In the genomic region with DNA sequence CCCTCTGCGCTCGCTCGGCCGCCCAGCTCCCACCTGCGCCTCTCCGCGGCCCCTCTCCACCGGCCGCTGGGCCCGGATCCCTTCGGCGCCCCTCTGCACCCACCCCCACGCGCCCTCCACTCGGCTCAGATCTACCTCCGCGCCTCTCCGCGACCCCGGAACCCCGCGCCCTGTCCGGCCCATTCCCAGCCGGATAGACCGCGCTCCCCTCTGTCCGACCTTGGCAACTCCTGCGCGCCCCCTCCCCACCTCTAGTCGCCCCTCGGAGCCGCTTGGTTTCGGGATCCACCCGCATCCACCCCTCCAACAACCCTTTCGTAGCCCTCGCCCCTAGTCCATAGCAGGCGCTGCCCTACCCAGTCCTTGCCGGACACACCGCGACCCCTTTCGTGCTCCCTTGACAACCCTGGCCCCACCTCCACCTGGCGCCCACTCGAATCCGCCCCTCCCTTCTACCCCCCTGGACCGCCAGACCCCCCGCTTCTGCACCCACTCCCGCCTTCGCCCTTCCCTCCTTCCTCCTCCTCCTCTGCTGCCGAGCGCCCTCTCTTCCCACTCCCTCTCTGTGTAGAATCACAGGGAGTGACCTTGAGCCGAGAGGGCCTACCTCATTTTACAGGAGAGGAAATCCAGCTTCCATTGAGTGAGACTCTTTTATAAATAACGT, we compare ENCODE assay signal across 8 cellular contexts. TPM values are rescaled to one million over a fixed set of nuclear protein-coding genes. Genes with fewer than 3 reads are reported as not detected.
DNase-seq lines count a peak whose midpoint lies in the region; ATAC-seq and TF ChIP-seq lines count a peak whose summit lies in the region.

No MANE protein-coding gene starts in this region.

- WGBS in psoas muscle, 3 donors = 1 to 6% (median 2%) methylated on average over 33 to 52 of the region's 52 CpGs

- H3K9me3 ChIP-seq in ascending aorta (no peaks in the 10 kb centered on the region), psoas muscle (no peaks in the 10 kb centered on the region)

- peak; percentile 7 for TF ChIP-seq CTCF in AG10803 (conservative IDR thresholded peaks at IDR 0.05; ENCODE audit: low read length)
- TF ChIP-seq CTCF in ascending aorta (IDR thresholded peaks at IDR 0.05) = no peak
- TF ChIP-seq CTCF in psoas muscle (IDR thresholded peaks at IDR 0.05) = no peak

- H3K4me3 ChIP-seq in AG10803 (ENCODE audit: low read length) (peak overlapping the region; percentile 80), ascending aorta (peak overlapping the region; percentile 76 to 88), psoas muscle (peak overlapping the region; percentile 80)

- intact Hi-C loops in ascending aorta (cut with DNase I) = loop anchor here (1.0 to 5.0 kb wide), 5 partner anchors 61 to 1215 kb away; a partner anchor contains a TSS
- intact Hi-C loops in psoas muscle (cut with DNase I) = loop anchor here in 1 of 2 donors (5.0 to 10.0 kb wide), 2 partner anchors 74 to 693 kb away; a partner anchor contains a TSS

- DNase-seq in AG10803 (ENCODE audit: low read depth) = no peak
- DNase-seq in NCI-H2196 treated with DMSO at 0.1 percent for 48 hours (lab: John Stamatoyannopoulos, UW; ENCODE audit: unreplicated experiment) = peak; percentile 36
- peak in 1 of 2 donors; percentile 68 for DNase-seq in ascending aorta (ENCODE audit: low spot score in 2 of 2)
- peak; percentile 30 to 40 for DNase-seq in hippocampal formation (lab: John Stamatoyannopoulos, UW)
- DNase-seq in psoas muscle = peak in 1 of 2 donors; percentile 31

- H3K4me1 ChIP-seq in ascending aorta (peaks cover 3 to 17% of the 10 kb centered on the region in 2 donors), psoas muscle (peaks cover 13% of the 10 kb centered on the region)

- H3K27me3 ChIP-seq in ascending aorta = no peaks in the 10 kb centered on the region
- no peaks in the 10 kb centered on the region for H3K27me3 ChIP-seq in psoas muscle (ENCODE audit: insufficient read depth in 3 of 3, low read length in 2 of 3)

- peak; percentile 2 for ATAC-seq in GM18867 (IDR thresholded peaks at IDR 0.05; ENCODE audit: unreplicated experiment)
- ATAC-seq in psoas muscle = peak; percentile 37 to 52 (median 43)
- no peak for ATAC-seq in HG02588 (IDR thresholded peaks at IDR 0.05; ENCODE audit: unreplicated experiment)
- ATAC-seq in GM19467 (IDR thresholded peaks at IDR 0.05; ENCODE audit: unreplicated experiment) = no peak

- H3K27ac ChIP-seq in ascending aorta (peak overlapping the region; percentile 86 to 87), psoas muscle (peak overlapping the region; percentile 85)

- no peaks in the 10 kb centered on the region for H3K36me3 ChIP-seq in ascending aorta
- H3K36me3 ChIP-seq in psoas muscle (ENCODE audit: insufficient read depth in 1 of 2, low read depth in 1 of 2) = peaks cover 0 to 7% of the 10 kb centered on the region in 2 donors

RNA-seq across cellular contexts. Expression of a gene that starts 0.5 kb away (rescaled TPM):
- total RNA-seq in ascending aorta (37.1 TPM), psoas muscle (100 to 1,000 TPM; 100 to 143 (median 115) TPM)
- 100 to 1,000 TPM in 2 of 3 donors, 10 to 100 TPM in 1; 47.5 to 183 (median 102) TPM for polyA plus RNA-seq in psoas muscle

RNA-seq across cellular contexts. Expression of a gene that starts 51.2 kb away (rescaled TPM):
- total RNA-seq in ascending aorta (28.3 TPM), psoas muscle (10 to 100 TPM; 16.0 to 29.5 (median 17.9) TPM)
- polyA plus RNA-seq in psoas muscle = 10 to 100 TPM in 2 of 3 donors, 1 to 10 TPM in 1; 8.9 to 13.2 (median 10.7) TPM

Comparison
In these comparisons a context has a peak if more than half of its experiments do, and no peak if none do; other contexts are left out.
1. ATAC-seq: peak in GM18867 (single experiment) and psoas muscle (4 of 4); none in HG02588 (single experiment) and GM19467 (single experiment).
2. Peak in every context shown above with its lines, with median percentiles within 50 percentile points of each other: H3K4me3 ChIP-seq.